In genomic region chr15:101115887-101116680, GRCh38 we compare ENCODE assay signal across 2 cellular contexts.
A peak's percentile ranks its signal among the peaks of the same experiment; 100 is the strongest.
TF ChIP-seq lines count a peak whose summit lies in the region.

No MANE protein-coding gene starts in this region.

TF ChIP-seq in IMR-90, 13 proteins besides CTCF, POLR2A, EP300 and RAD21 (continued from another document):
- TF ChIP-seq MAZ (IDR thresholded peaks at IDR 0.05; ENCODE audit: borderline replicate concordance, low read depth, low read length): no peak; the same call in 1 of the 2 replicates
- TF ChIP-seq MXI1 (IDR thresholded peaks at IDR 0.05; ENCODE audit: borderline replicate concordance, low read depth, low read length): peak; percentile 35; the same call in 1 of the 2 replicates
- no peak for TF ChIP-seq ELK1 (IDR thresholded peaks at IDR 0.05; ENCODE audit: borderline replicate concordance, low read depth, low read length)
TF ChIP-seq in IMR-90: peak in this region for 2.

TF ChIP-seq in HepG2, 621 proteins besides CTCF, POLR2A, EP300 and RAD21 (continued from another document):
- TF ChIP-seq ZNF280D (CRISPR knock-in tag; IDR thresholded peaks at IDR 0.05): no peak
- no peak for TF ChIP-seq ZBTB8A (CRISPR knock-in tag; IDR thresholded peaks at IDR 0.05; ENCODE audit: borderline replicate concordance, low read depth)
- no peak for TF ChIP-seq AKNA (CRISPR knock-in tag; IDR thresholded peaks at IDR 0.05; ENCODE audit: borderline replicate concordance)
- TF ChIP-seq ZSCAN30 (CRISPR knock-in tag; IDR thresholded peaks at IDR 0.05): no peak
- no peak for TF ChIP-seq SRF (IDR thresholded peaks at IDR 0.05; ENCODE audit: low read depth, low read length)
- TF ChIP-seq THAP11 (CRISPR knock-in tag; IDR thresholded peaks at IDR 0.05): no peak
- TF ChIP-seq ZFX (CRISPR knock-in tag; IDR thresholded peaks at IDR 0.05; ENCODE audit: low read depth): no peak
- TF ChIP-seq ATF1 (CRISPR knock-in tag; IDR thresholded peaks at IDR 0.05): no peak
- no peak for TF ChIP-seq ZNF598 (CRISPR knock-in tag; IDR thresholded peaks at IDR 0.05; ENCODE audit: borderline replicate concordance)
- no peak for TF ChIP-seq ZNF792 (CRISPR knock-in tag; IDR thresholded peaks at IDR 0.05)
- TF ChIP-seq SP4 (CRISPR knock-in tag; IDR thresholded peaks at IDR 0.05): no peak
- no peak for TF ChIP-seq NFYC (CRISPR knock-in tag; IDR thresholded peaks at IDR 0.05)
- no peak for TF ChIP-seq RBAK (CRISPR knock-in tag; IDR thresholded peaks at IDR 0.05)
- no peak for TF ChIP-seq NFYB (CRISPR knock-in tag; IDR thresholded peaks at IDR 0.05)
TF ChIP-seq in HepG2: peak in this region for 0.
